Comparison of ENCODE assay signal across 19 cellular contexts in genomic region chr15:39406485-39406884, GRCh38.
DNase-seq lines count a peak whose midpoint lies in the region; ATAC-seq lines count a peak whose summit lies in the region.
"Had no signal": no experiment of that assay in that cellular context is flagged by ENCODE, and none has a peak within 500 bp of the region (broad histone marks: within the 10 kb centered on the region; RNA-seq: fewer than 3 reads in every experiment).

No MANE protein-coding gene starts in this region.

- DNase-seq in A172 (ENCODE audit: low spot score) (no peak), cardiac septum (ENCODE audit: low spot score) (no peak), Right ventricle myocardium inferior (ENCODE audit: missing footprints) (no peak)
- no peak for DNase-seq in CD8-positive, alpha-beta memory T cell
- DNase-seq: activated T-cell treated with anti-CD3 and anti-CD28 coated beads, Interleukin-2, amount 50 U/mL, for 4 hours; DMS153; nephron progenitor cell; NK-92 treated with Interleukin-12 subunit alpha and Interleukin-12 subunit beta, amount 100 ng/mL, for 24 hours; SW 1271; uterus had no signal

- no peak overlapping the region for H3K27ac Mint-ChIP-seq in CD8-positive, alpha-beta memory T cell
- H3K27ac Mint-ChIP-seq: nephron progenitor cell; stimulated activated effector memory CD8-positive, alpha-beta T cell treated with anti-CD3 and anti-CD28 coated beads, Interleukin-12 subunit alpha, Interleukin-12 subunit beta, amount 100 ng/mL, for 72 hours had no signal

- ATAC-seq in GM18498 (IDR thresholded peaks at IDR 0.05; ENCODE audit: unreplicated experiment), result peak; percentile 80
- peak; percentile 72 for ATAC-seq in GM19452 (IDR thresholded peaks at IDR 0.05; ENCODE audit: unreplicated experiment)
- peak; percentile 88 for ATAC-seq in HG02870 (IDR thresholded peaks at IDR 0.05; ENCODE audit: unreplicated experiment)
- peak; percentile 49 for ATAC-seq in HG03558 (IDR thresholded peaks at IDR 0.05; ENCODE audit: extremely low read depth, unreplicated experiment)
- no peak for ATAC-seq in Right ventricle myocardium inferior
- ATAC-seq: activated CD4-positive, CD25-positive, alpha-beta regulatory T cell treated with anti-CD3 and anti-CD28 coated beads, Interleukin-2, amount 50 U/mL, for 24 hours; activated T-cell treated with anti-CD3 and anti-CD28 coated beads, Interleukin-2, amount 50 U/mL, for 4 hours; stimulated activated effector memory CD8-positive, alpha-beta T cell treated with anti-CD3 and anti-CD28 coated beads, Interleukin-12 subunit alpha, Interleukin-12 subunit beta, amount 100 ng/mL, for 72 hours had no signal

- intact Hi-C loops in cardiac septum (cut with DNase I) (no loop called here), Right ventricle myocardium inferior (cut with DNase I) (no loop called here)

- POLR2A ChIA-PET in CD8-positive, alpha-beta memory T cell (lab: Charles Lee), result no interaction called here

- no peaks in the 10 kb centered on the region for H3K27me3 ChIP-seq in CD8-positive, alpha-beta memory T cell (ENCODE audit: insufficient read depth, low read length, poor library complexity, severe bottlenecking)
- H3K27me3 ChIP-seq: esophagus muscularis mucosa, right atrium auricular region, uterus had no signal

- H3K4me3 Mint-ChIP-seq in CD8-positive, alpha-beta memory T cell, result no peak overlapping the region
- H3K4me3 Mint-ChIP-seq: activated T-cell treated with anti-CD3 and anti-CD28 coated beads, Interleukin-2, amount 50 U/mL, for 4 hours; nephron progenitor cell; stimulated activated effector memory CD8-positive, alpha-beta T cell treated with anti-CD3 and anti-CD28 coated beads, Interleukin-12 subunit alpha, Interleukin-12 subunit beta, amount 100 ng/mL, for 72 hours had no signal

- no peaks in the 10 kb centered on the region for H3K36me3 Mint-ChIP-seq in CD8-positive, alpha-beta memory T cell
- H3K36me3 Mint-ChIP-seq: stimulated activated effector memory CD8-positive, alpha-beta T cell treated with anti-CD3 and anti-CD28 coated beads, Interleukin-12 subunit alpha, Interleukin-12 subunit beta, amount 100 ng/mL, for 72 hours had no signal

- no peaks in the 10 kb centered on the region for H3K9me3 Mint-ChIP-seq in CD8-positive, alpha-beta memory T cell
- H3K9me3 Mint-ChIP-seq: activated T-cell treated with anti-CD3 and anti-CD28 coated beads, Interleukin-2, amount 50 U/mL, for 4 hours; nephron progenitor cell; stimulated activated effector memory CD8-positive, alpha-beta T cell treated with anti-CD3 and anti-CD28 coated beads, Interleukin-12 subunit alpha, Interleukin-12 subunit beta, amount 100 ng/mL, for 72 hours had no signal

- no peak overlapping the region for H3K27ac ChIP-seq in CD8-positive, alpha-beta memory T cell (ENCODE audit: low read depth, low read length)
- H3K27ac ChIP-seq: coronary artery, esophagus muscularis mucosa, right atrium auricular region, uterus had no signal

- no peaks in the 10 kb centered on the region for H3K4me1 ChIP-seq in CD8-positive, alpha-beta memory T cell (ENCODE audit: insufficient read depth, low read length)
- H3K4me1 ChIP-seq: uterus had no signal

- CTCF ChIA-PET in CD8-positive, alpha-beta memory T cell (lab: Charles Lee), result no interaction called here

- no peaks in the 10 kb centered on the region for H3K36me3 ChIP-seq in CD8-positive, alpha-beta memory T cell (ENCODE audit: insufficient read depth, low read length)
- H3K36me3 ChIP-seq: esophagus muscularis mucosa, right atrium auricular region, uterus had no signal

- H3K4me1 Mint-ChIP-seq in CD8-positive, alpha-beta memory T cell, result peaks cover 0 to 4% (median 3%) of the 10 kb centered on the region in 3 donors
- H3K4me1 Mint-ChIP-seq: nephron progenitor cell had no signal

- H3K27me3 Mint-ChIP-seq in CD8-positive, alpha-beta memory T cell, result peaks cover 6 to 41% of the 10 kb centered on the region in 2 donors

- H3K4me3 ChIP-seq in CD8-positive, alpha-beta memory T cell (ENCODE audit: low read length), result no peak overlapping the region
- H3K4me3 ChIP-seq: coronary artery, esophagus muscularis mucosa, right atrium auricular region, uterus had no signal

- no peaks in the 10 kb centered on the region for H3K9me3 ChIP-seq in CD8-positive, alpha-beta memory T cell (ENCODE audit: low read length)
- H3K9me3 ChIP-seq: esophagus muscularis mucosa, right atrium auricular region, uterus had no signal
